Comparison of ENCODE assay signal across 21 cellular contexts in the genomic region with DNA sequence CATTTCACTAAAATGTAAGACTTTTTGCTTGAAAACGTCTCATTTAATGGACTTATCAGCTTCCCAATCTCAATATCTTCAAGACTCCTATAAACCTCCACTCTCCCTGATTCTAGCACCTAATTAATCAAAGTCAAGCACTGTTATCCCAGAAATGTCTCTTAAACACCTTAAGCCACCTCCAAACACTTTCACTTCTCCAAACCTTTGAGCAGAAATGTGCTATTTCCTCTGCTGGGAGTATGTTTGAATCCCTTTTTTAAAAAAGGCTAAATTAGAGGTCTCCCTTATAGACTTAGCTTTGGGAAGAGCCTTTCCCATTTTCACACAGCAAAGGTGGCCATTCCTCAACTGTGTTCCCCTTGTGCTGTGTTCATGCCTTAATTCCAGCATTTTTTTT.
DNase-seq lines count a peak whose midpoint lies in the region; ATAC-seq and TF ChIP-seq lines count a peak whose summit lies in the region.
"Had no signal": no experiment of that assay in that cellular context is flagged by ENCODE, and none has a peak within 500 bp of the region (broad histone marks: within the 10 kb centered on the region; RNA-seq: fewer than 3 reads in every experiment).

No MANE protein-coding gene starts in this region.

- H3K4me1 ChIP-seq in DOHH2 (ENCODE audit: control insufficient read depth, low read length) (peaks cover 57% of the 10 kb centered on the region), OCI-LY7 (ENCODE audit: insufficient read depth, low read length, poor library complexity, severe bottlenecking) (peaks cover 38% of the 10 kb centered on the region)
- H3K4me1 ChIP-seq in naive thymus-derived CD4-positive, alpha-beta T cell (ENCODE audit: control insufficient read depth in 2 of 2, insufficient read depth in 2 of 2, low read length in 2 of 2): no peaks in the 10 kb centered on the region
- H3K4me1 ChIP-seq: A549, Caco-2, HAP-1 had no signal

- TF ChIP-seq CTCF in DOHH2 (IDR thresholded peaks at IDR 0.05; ENCODE audit: low read depth, low read length, poor library complexity, severe bottlenecking) (no peak), OCI-LY7 (conservative IDR thresholded peaks at IDR 0.05; ENCODE audit: low read length) (no peak)

- H3K9me2 ChIP-seq in DOHH2 (replicated peaks; ENCODE audit: control insufficient read depth, low read length) (no peaks in the 10 kb centered on the region), OCI-LY7 (ENCODE audit: insufficient read depth, low read length) (no peaks in the 10 kb centered on the region)

- no TSS peak for BruUV-seq in OCI-LY7 (replicated peaks; lab: Mats Ljungman, UMichigan)

- DNase-seq in HEK293T (ENCODE audit: extremely low spot score) (no peak), OCI-LY7 (ENCODE audit: low spot score) (peak; percentile 36), naive B cell (no peak), NCI-H1694 (lab: John Stamatoyannopoulos, UW) (no peak)
- no peak for DNase-seq in naive thymus-derived CD4-positive, alpha-beta T cell
- no peak for DNase-seq in stimulated activated naive CD8-positive, alpha-beta T cell treated with anti-CD3 and anti-CD28 coated beads, Interleukin-15, Interleukin-2, amounts not matched to agents 100 U/mL and 50 U/mL, for 24 hours
- DNase-seq: 8988T; ACHN; AML-193; C1 segment of cervical spinal cord; Caco-2; CD4-positive, alpha-beta memory T cell; DMS153; DND-41; EL; GDM1; GOT3 had no signal

- H3K4me3 Mint-ChIP-seq in naive B cell: peak overlapping the region in 2 of 8 donors; percentile 2 to 6
- H3K4me3 Mint-ChIP-seq in naive thymus-derived CD4-positive, alpha-beta T cell: no peak overlapping the region
- H3K4me3 Mint-ChIP-seq: CD4-positive, alpha-beta memory T cell had no signal

- no peaks in the 10 kb centered on the region for H4K20me1 ChIP-seq in DOHH2 (ENCODE audit: control insufficient read depth, insufficient read depth, low read depth, low read length)
- H4K20me1 ChIP-seq in OCI-LY7 (ENCODE audit: insufficient read depth, low read length): no peaks in the 10 kb centered on the region

- intact Hi-C loops in OCI-LY7 (cut with micrococcal nuclease; ENCODE audit: unreplicated experiment): loop anchor here (10.0 kb wide), 2 partner anchors 370 to 680 kb away; no protein-coding TSS in a partner anchor
- intact Hi-C loops in naive thymus-derived CD4-positive, alpha-beta T cell (cut with micrococcal nuclease): no loop called here

- H3K27me3 ChIP-seq in DOHH2 (ENCODE audit: control insufficient read depth, low read length): no peaks in the 10 kb centered on the region
- no peaks in the 10 kb centered on the region for H3K27me3 ChIP-seq in naive thymus-derived CD4-positive, alpha-beta T cell (ENCODE audit: control insufficient read depth in 2 of 2, insufficient read depth in 2 of 2, low read length in 2 of 2)

- H3K9me3 Mint-ChIP-seq in naive B cell: no peaks in the 10 kb centered on the region
- H3K9me3 Mint-ChIP-seq in naive thymus-derived CD4-positive, alpha-beta T cell: peaks cover 0 to 4% (median 0%) of the 10 kb centered on the region in 11 donors

- H3K36me3 ChIP-seq in DOHH2 (ENCODE audit: control insufficient read depth, low read length) (no peaks in the 10 kb centered on the region), OCI-LY7 (ENCODE audit: insufficient read depth, low read length) (peaks cover 2% of the 10 kb centered on the region; the same call in 1 of the 2 replicates)
- no peaks in the 10 kb centered on the region for H3K36me3 ChIP-seq in naive thymus-derived CD4-positive, alpha-beta T cell (ENCODE audit: control insufficient read depth in 2 of 3, insufficient read depth in 3 of 3, low read length in 3 of 3)
- H3K36me3 ChIP-seq: HAP-1 had no signal

- ATAC-seq in naive B cell (ENCODE audit: low read depth in 2 of 2): peak; percentile 32 to 34
- no peak for ATAC-seq in naive thymus-derived CD4-positive, alpha-beta T cell
- no peak for ATAC-seq in stimulated activated naive CD8-positive, alpha-beta T cell treated with anti-CD3 and anti-CD28 coated beads, Interleukin-15, Interleukin-2, amounts not matched to agents 100 U/mL and 50 U/mL, for 24 hours
- ATAC-seq in GM18868 (IDR thresholded peaks at IDR 0.05; ENCODE audit: unreplicated experiment): no peak
- ATAC-seq: A549 had no signal

- peak overlapping the region in 2 of 6 donors; percentile 1 to 25 for H3K27ac Mint-ChIP-seq in naive B cell
- no peak overlapping the region for H3K27ac Mint-ChIP-seq in naive thymus-derived CD4-positive, alpha-beta T cell
- H3K27ac Mint-ChIP-seq: CD4-positive, alpha-beta memory T cell had no signal

- H3K9me3 ChIP-seq in DOHH2 (ENCODE audit: control insufficient read depth, insufficient read depth, low read length): peaks cover 2% of the 10 kb centered on the region; the same call in 1 of the 2 replicates
- H3K9me3 ChIP-seq in OCI-LY7 (ENCODE audit: low read length): peaks cover 2% of the 10 kb centered on the region
- H3K9me3 ChIP-seq in naive thymus-derived CD4-positive, alpha-beta T cell (ENCODE audit: control insufficient read depth in 2 of 3, low read length in 3 of 3): no peaks in the 10 kb centered on the region
- H3K9me3 ChIP-seq: A549, Caco-2, HAP-1 had no signal

- H2AFZ ChIP-seq in OCI-LY7 (ENCODE audit: low read length): no peak overlapping the region; the same call in 1 of the 2 replicates

- CTCF ChIA-PET in HEK293T (lab: Yijun Ruan, JAX): interaction anchor here (0.7 to 2.1 kb wide), 2 partner anchors 34 to 186 kb away, joined by 3 to 9 read pairs; no protein-coding TSS in a partner anchor
- CTCF ChIA-PET in OCI-LY7 (lab: Charles Lee; ENCODE audit: unreplicated experiment): interaction anchor here (0.9 to 3.8 kb wide), 4 partner anchors 66 to 186 kb away, joined by 3 to 39 read pairs (median 4); no protein-coding TSS in a partner anchor
- CTCF ChIA-PET in naive thymus-derived CD4-positive, alpha-beta T cell (lab: Charles Lee): no interaction called here

- H3F3A ChIP-seq in DOHH2 (ENCODE audit: control insufficient read depth, insufficient read depth): peaks cover 3% of the 10 kb centered on the region; the same call in 1 of the 2 replicates

- H3K27ac ChIP-seq in DOHH2 (ENCODE audit: low read depth, low read length) (peak overlapping the region; percentile 67), OCI-LY7 (ENCODE audit: low read depth, low read length, poor library complexity, severe bottlenecking) (no peak overlapping the region)
- no peak overlapping the region for H3K27ac ChIP-seq in naive thymus-derived CD4-positive, alpha-beta T cell (ENCODE audit: low read depth, low read length)
- H3K27ac ChIP-seq: A549 had no signal

- H3K4me1 Mint-ChIP-seq in naive B cell: peaks cover 42 to 50% (median 48%) of the 10 kb centered on the region in 3 donors
- no peaks in the 10 kb centered on the region for H3K4me1 Mint-ChIP-seq in naive thymus-derived CD4-positive, alpha-beta T cell
- H3K4me1 Mint-ChIP-seq: CD4-positive, alpha-beta memory T cell had no signal

- no peaks in the 10 kb centered on the region for H3K36me3 Mint-ChIP-seq in naive B cell
- peaks cover 0 to 4% (median 0%) of the 10 kb centered on the region in 5 donors for H3K36me3 Mint-ChIP-seq in naive thymus-derived CD4-positive, alpha-beta T cell
- H3K36me3 Mint-ChIP-seq: CD4-positive, alpha-beta memory T cell had no signal

- peaks cover 0 to 6% (median 0%) of the 10 kb centered on the region in 3 donors for H3K27me3 Mint-ChIP-seq in naive B cell
- peaks cover 5 to 53% (median 19%) of the 10 kb centered on the region in 5 donors for H3K27me3 Mint-ChIP-seq in naive thymus-derived CD4-positive, alpha-beta T cell

- H3K4me2 ChIP-seq in DOHH2 (ENCODE audit: low read length): peak overlapping the region; percentile 66
- peak overlapping the region; percentile 46 for H3K4me2 ChIP-seq in OCI-LY7 (ENCODE audit: low read length)
- H3K4me2 ChIP-seq: A549 had no signal

- H3K4me3 ChIP-seq in DOHH2 (ENCODE audit: low read length) (peak overlapping the region; percentile 53), OCI-LY7 (ENCODE audit: low read depth, low read length, poor library complexity, severe bottlenecking) (no peak overlapping the region)
- no peak overlapping the region for H3K4me3 ChIP-seq in naive thymus-derived CD4-positive, alpha-beta T cell (ENCODE audit: low read length)
- H3K4me3 ChIP-seq: A549, HAP-1 had no signal

- POLR2A ChIA-PET in HEK293T (lab: Yijun Ruan, JAX): no interaction called here
- POLR2A ChIA-PET in OCI-LY7 (lab: Charles Lee): interaction anchor here (0.5 to 2.8 kb wide), 9 partner anchors 40 to 186 kb away, joined by 3 to 10 read pairs (median 3); no protein-coding TSS in a partner anchor
- POLR2A ChIA-PET in naive thymus-derived CD4-positive, alpha-beta T cell (lab: Charles Lee): no interaction called here

- H3K79me2 ChIP-seq in DOHH2 (ENCODE audit: control insufficient read depth, low read length) (no peaks in the 10 kb centered on the region), OCI-LY7 (ENCODE audit: insufficient read depth, low read depth, low read length) (no peaks in the 10 kb centered on the region)

TF ChIP-seq in HEK293T, 16 proteins besides CTCF, POLR2A, EP300 and RAD21:
- no peak for TF ChIP-seq L3MBTL2 (conservative IDR thresholded peaks at IDR 0.05)
- TF ChIP-seq, protein P1, sequence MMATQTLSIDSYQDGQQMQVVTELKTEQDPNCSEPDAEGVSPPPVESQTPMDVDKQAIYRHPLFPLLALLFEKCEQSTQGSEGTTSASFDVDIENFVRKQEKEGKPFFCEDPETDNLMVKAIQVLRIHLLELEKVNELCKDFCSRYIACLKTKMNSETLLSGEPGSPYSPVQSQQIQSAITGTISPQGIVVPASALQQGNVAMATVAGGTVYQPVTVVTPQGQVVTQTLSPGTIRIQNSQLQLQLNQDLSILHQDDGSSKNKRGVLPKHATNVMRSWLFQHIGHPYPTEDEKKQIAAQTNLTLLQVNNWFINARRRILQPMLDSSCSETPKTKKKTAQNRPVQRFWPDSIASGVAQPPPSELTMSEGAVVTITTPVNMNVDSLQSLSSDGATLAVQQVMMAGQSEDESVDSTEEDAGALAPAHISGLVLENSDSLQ (IDR thresholded peaks at IDR 0.05): 0 out of 2 replicates have a peak, but pooled peaks have one; percentile 13

Comparison
In these comparisons a context has a peak if more than half of its experiments do, and no peak if none do; other contexts are left out.
1. ATAC-seq: peak in naive B cell (2 of 2); none in naive thymus-derived CD4-positive, alpha-beta T cell (single experiment), stimulated activated naive CD8-positive, alpha-beta T cell treated with anti-CD3 and anti-CD28 coated beads, Interleukin-15, Interleukin-2, amounts not matched to agents 100 U/mL and 50 U/mL, for 24 hours (single experiment) and GM18868 (single experiment).